ENCODE assay signal across 20 cellular contexts in genomic region chr4:112942077-112942476, GRCh38.
DNase-seq lines count a peak whose midpoint lies in the region; ATAC-seq and TF ChIP-seq lines count a peak whose summit lies in the region.
"Had no signal": no experiment of that assay in that cellular context is flagged by ENCODE, and none has a peak within 500 bp of the region (broad histone marks: within the 10 kb centered on the region; RNA-seq: fewer than 3 reads in every experiment).

No MANE protein-coding gene starts in this region.

- CTCF ChIA-PET in SK-N-SH (lab: Yijun Ruan, JAX) = interaction anchor here (1.0 to 9.2 kb wide), 11 partner anchors 10 to 615 kb away, joined by 3 to 79 read pairs (median 10); no protein-coding TSS in a partner anchor
- CTCF ChIA-PET in CD4-positive, alpha-beta T cell (lab: Charles Lee) = no interaction called here

- TF ChIP-seq CTCF in SK-N-SH (IDR thresholded peaks at IDR 0.05) (no peak; the same call in 1 of the 2 replicates), Loucy (conservative IDR thresholded peaks at IDR 0.05; ENCODE audit: low read length) (peak; percentile 35; the same call in 1 of the 2 replicates), dorsolateral prefrontal cortex (IDR thresholded peaks at IDR 0.05 in 54 of 56, conservative IDR thresholded peaks at IDR 0.05 in 2 of 56; ENCODE audit: low read depth in 1 of 56, partially characterized antibody in 56 of 56) (peak in 34 of 56 donors; percentile 15 to 69 (median 38))
- no peak for TF ChIP-seq CTCF in CD4-positive, alpha-beta T cell (IDR thresholded peaks at IDR 0.05)

- H3K27me3 ChIP-seq in SK-N-SH (ENCODE audit: insufficient read depth) (no peaks in the 10 kb centered on the region), Loucy (ENCODE audit: insufficient read depth, low read length, poor library complexity, severe bottlenecking) (no peaks in the 10 kb centered on the region), dorsolateral prefrontal cortex (no peaks in the 10 kb centered on the region)
- H3K27me3 ChIP-seq in CD4-positive, alpha-beta T cell (ENCODE audit: control insufficient read depth, insufficient read depth, low read length) = peaks cover 20% of the 10 kb centered on the region
- H3K27me3 ChIP-seq: adrenal gland, heart left ventricle, ovary, upper lobe of left lung had no signal

- POLR2A ChIA-PET in SK-N-SH (lab: Yijun Ruan, JAX) = no interaction called here
- POLR2A ChIA-PET in CD4-positive, alpha-beta T cell (lab: Charles Lee) = no interaction called here

- DNase-seq in SK-N-SH = no peak
- no peak for DNase-seq in dorsolateral prefrontal cortex
- DNase-seq in activated effector memory CD4-positive, alpha-beta T cell treated with anti-CD3 and anti-CD28 coated beads, Interleukin-2, amount 50 U/mL, for 16 hours = no peak
- no peak for DNase-seq in CD4-positive, alpha-beta T cell
- DNase-seq in occipital lobe (lab: John Stamatoyannopoulos, UW) = no peak
- DNase-seq: activated CD4-positive, CD25-positive, alpha-beta regulatory T cell treated with anti-CD3 and anti-CD28 coated beads, Interleukin-2, amount 50 U/mL, for 72 hours; activated CD8-positive, alpha-beta T cell treated with anti-CD3 and anti-CD28 coated beads for 36 hours; activated T-cell treated with anti-CD3 and anti-CD28 coated beads for 4 hours; adrenal gland; heart left ventricle; naive thymus-derived CD8-positive, alpha-beta T cell; NCI-H187; ovary; right cardiac atrium; upper lobe of left lung had no signal

- H3K4me3 ChIP-seq in SK-N-SH (ENCODE audit: low read depth in 2 of 2, low read length in 1 of 2) = no peak overlapping the region
- no peak overlapping the region for H3K4me3 ChIP-seq in Loucy (ENCODE audit: low read length, poor library complexity, severe bottlenecking)
- H3K4me3 ChIP-seq in dorsolateral prefrontal cortex = no peak overlapping the region
- H3K4me3 ChIP-seq: adrenal gland, heart left ventricle, ovary, upper lobe of left lung had no signal

- H2AFZ ChIP-seq in SK-N-SH (ENCODE audit: low read depth) (no peak overlapping the region), Loucy (ENCODE audit: low read length) (no peak overlapping the region)

- H3K9ac ChIP-seq in SK-N-SH (no peak overlapping the region), Loucy (ENCODE audit: low read depth, low read length, poor library complexity, severe bottlenecking) (no peak overlapping the region)
- H3K9ac ChIP-seq: KMS-11 had no signal

- no peaks in the 10 kb centered on the region for H4K20me1 ChIP-seq in SK-N-SH (ENCODE audit: insufficient read depth)
- no peaks in the 10 kb centered on the region for H4K20me1 ChIP-seq in Loucy (ENCODE audit: insufficient read depth, low read length, poor library complexity, severe bottlenecking)

- H3K4me1 ChIP-seq in SK-N-SH (ENCODE audit: control insufficient read depth in 1 of 2, insufficient read depth in 2 of 2, low read depth in 1 of 2, low read length in 1 of 2) (peaks cover 0 to 35% of the 10 kb centered on the region in 2 experiments; a peak in 2 of 4 replicates), Loucy (ENCODE audit: insufficient read depth, low read length, poor library complexity, severe bottlenecking) (no peaks in the 10 kb centered on the region)
- H3K4me1 ChIP-seq: adrenal gland, heart left ventricle, upper lobe of left lung had no signal

- peak; percentile 58 for TF ChIP-seq RAD21 in SK-N-SH (IDR thresholded peaks at IDR 0.05; ENCODE audit: low read length)

- H3K9me3 ChIP-seq in SK-N-SH (no peaks in the 10 kb centered on the region), Loucy (ENCODE audit: insufficient read depth, low read depth, low read length) (no peaks in the 10 kb centered on the region)
- H3K9me3 ChIP-seq in CD4-positive, alpha-beta T cell (ENCODE audit: control insufficient read depth, low read length) = no peaks in the 10 kb centered on the region
- H3K9me3 ChIP-seq: adrenal gland, heart left ventricle, ovary, upper lobe of left lung had no signal

- intact Hi-C loops in dorsolateral prefrontal cortex (cut with DNase I) = loop anchor here in 1 of 2 donors (5.0 kb wide), 1 partner anchor 150 kb away; no protein-coding TSS in a partner anchor
- intact Hi-C loops in CD4-positive, alpha-beta T cell (cut with DNase I, micrococcal nuclease) = no loop called here

- no peaks in the 10 kb centered on the region for H3K36me3 Mint-ChIP-seq in CD4-positive, alpha-beta T cell (ENCODE audit: low read depth)
- H3K36me3 Mint-ChIP-seq: CD14-positive monocyte; naive thymus-derived CD8-positive, alpha-beta T cell had no signal

- H3K9me3 Mint-ChIP-seq in CD4-positive, alpha-beta T cell = no peaks in the 10 kb centered on the region
- H3K9me3 Mint-ChIP-seq: activated CD8-positive, alpha-beta T cell treated with anti-CD3 and anti-CD28 coated beads for 36 hours; naive thymus-derived CD8-positive, alpha-beta T cell had no signal

- no peaks in the 10 kb centered on the region for H3F3A ChIP-seq in SK-N-SH (replicated peaks; ENCODE audit: insufficient read depth)
- H3F3A ChIP-seq in Loucy (ENCODE audit: low read depth) = peaks cover 3% of the 10 kb centered on the region; the same call in 1 of the 2 replicates

- no peak overlapping the region for H3K27ac Mint-ChIP-seq in CD4-positive, alpha-beta T cell
- H3K27ac Mint-ChIP-seq: activated CD8-positive, alpha-beta T cell treated with anti-CD3 and anti-CD28 coated beads for 36 hours; CD14-positive monocyte; naive thymus-derived CD8-positive, alpha-beta T cell had no signal

- H3K4me1 Mint-ChIP-seq in CD4-positive, alpha-beta T cell (ENCODE audit: low read depth) = no peaks in the 10 kb centered on the region
- H3K4me1 Mint-ChIP-seq: CD14-positive monocyte; naive thymus-derived CD8-positive, alpha-beta T cell had no signal

- no peak overlapping the region for H3K4me2 ChIP-seq in SK-N-SH
- H3K4me2 ChIP-seq in Loucy (ENCODE audit: low read depth, low read length, poor library complexity, severe bottlenecking) = no peak overlapping the region
- H3K4me2 ChIP-seq: KMS-11 had no signal

- H3K27ac ChIP-seq in SK-N-SH (ENCODE audit: low read depth in 2 of 2, low read length in 1 of 2) = peak overlapping the region in 1 of 2 experiments; percentile 97; a peak in 2 of 4 replicates
- H3K27ac ChIP-seq in dorsolateral prefrontal cortex = peak overlapping the region in 26 of 59 donors; percentile 4 to 83 (median 62)
- no peak overlapping the region for H3K27ac ChIP-seq in CD4-positive, alpha-beta T cell (ENCODE audit: low read depth, low read length)
- H3K27ac ChIP-seq: adrenal gland, heart left ventricle, KMS-11, ovary, upper lobe of left lung had no signal

- WGBS in SK-N-SH (ENCODE audit: low lambda C conversion rate) = 88% methylated on average over 2 of the region's 2 CpGs

- TF ChIP-seq EP300 in SK-N-SH (IDR thresholded peaks at IDR 0.05; ENCODE audit: borderline replicate concordance in 1 of 2, low read depth in 1 of 2, low read length in 1 of 2) = no peak

- H3K79me2 ChIP-seq in SK-N-SH (ENCODE audit: insufficient read depth) (no peaks in the 10 kb centered on the region), Loucy (ENCODE audit: insufficient read depth, low read length) (no peaks in the 10 kb centered on the region)

- H3K36me3 ChIP-seq in SK-N-SH (replicated peaks in 1 of 2; ENCODE audit: control insufficient read depth in 1 of 2, insufficient read depth in 2 of 2, low read length in 1 of 2) = no peaks in the 10 kb centered on the region
- no peaks in the 10 kb centered on the region for H3K36me3 ChIP-seq in Loucy (ENCODE audit: insufficient read depth, low read length)
- H3K36me3 ChIP-seq: adrenal gland, heart left ventricle, ovary, upper lobe of left lung had no signal

- peaks cover 33% of the 10 kb centered on the region for H3K27me3 Mint-ChIP-seq in CD4-positive, alpha-beta T cell

- ATAC-seq in SK-N-SH treated with all-trans-retinoic acid at 6 μM for 48 hours = no peak
- no peak for ATAC-seq in CD4-positive, alpha-beta T cell (ENCODE audit: poor library complexity)
- ATAC-seq in GM18502 (IDR thresholded peaks at IDR 0.05; ENCODE audit: poor library complexity, unreplicated experiment) = no peak
- ATAC-seq: activated CD8-positive, alpha-beta T cell treated with anti-CD3 and anti-CD28 coated beads for 36 hours; heart left ventricle; naive thymus-derived CD8-positive, alpha-beta T cell; right cardiac atrium had no signal

- no peak overlapping the region for H3K4me3 Mint-ChIP-seq in CD4-positive, alpha-beta T cell
- H3K4me3 Mint-ChIP-seq: activated CD8-positive, alpha-beta T cell treated with anti-CD3 and anti-CD28 coated beads for 36 hours; CD14-positive monocyte; naive thymus-derived CD8-positive, alpha-beta T cell had no signal

- H3K9me2 ChIP-seq in SK-N-SH = no peaks in the 10 kb centered on the region
- no peaks in the 10 kb centered on the region for H3K9me2 ChIP-seq in Loucy (replicated peaks; ENCODE audit: low read depth, low read length)

TF ChIP-seq in SK-N-SH, 30 proteins besides CTCF, POLR2A, EP300 and RAD21:
- TF ChIP-seq, protein P1, sequence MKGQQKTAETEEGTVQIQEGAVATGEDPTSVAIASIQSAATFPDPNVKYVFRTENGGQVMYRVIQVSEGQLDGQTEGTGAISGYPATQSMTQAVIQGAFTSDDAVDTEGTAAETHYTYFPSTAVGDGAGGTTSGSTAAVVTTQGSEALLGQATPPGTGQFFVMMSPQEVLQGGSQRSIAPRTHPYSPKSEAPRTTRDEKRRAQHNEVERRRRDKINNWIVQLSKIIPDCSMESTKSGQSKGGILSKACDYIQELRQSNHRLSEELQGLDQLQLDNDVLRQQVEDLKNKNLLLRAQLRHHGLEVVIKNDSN (IDR thresholded peaks at IDR 0.05; ENCODE audit: borderline replicate concordance, low read depth) = no peak
- peak; percentile 35; the same call in 1 of the 2 replicates for TF ChIP-seq SMC3 (IDR thresholded peaks at IDR 0.05; ENCODE audit: low read depth, low read length)

TF ChIP-seq in SK-N-SH treated with all-trans-retinoic acid at 6 μM for 48 hours, 23 proteins besides CTCF, POLR2A, EP300 and RAD21:
- TF ChIP-seq, protein P2, sequence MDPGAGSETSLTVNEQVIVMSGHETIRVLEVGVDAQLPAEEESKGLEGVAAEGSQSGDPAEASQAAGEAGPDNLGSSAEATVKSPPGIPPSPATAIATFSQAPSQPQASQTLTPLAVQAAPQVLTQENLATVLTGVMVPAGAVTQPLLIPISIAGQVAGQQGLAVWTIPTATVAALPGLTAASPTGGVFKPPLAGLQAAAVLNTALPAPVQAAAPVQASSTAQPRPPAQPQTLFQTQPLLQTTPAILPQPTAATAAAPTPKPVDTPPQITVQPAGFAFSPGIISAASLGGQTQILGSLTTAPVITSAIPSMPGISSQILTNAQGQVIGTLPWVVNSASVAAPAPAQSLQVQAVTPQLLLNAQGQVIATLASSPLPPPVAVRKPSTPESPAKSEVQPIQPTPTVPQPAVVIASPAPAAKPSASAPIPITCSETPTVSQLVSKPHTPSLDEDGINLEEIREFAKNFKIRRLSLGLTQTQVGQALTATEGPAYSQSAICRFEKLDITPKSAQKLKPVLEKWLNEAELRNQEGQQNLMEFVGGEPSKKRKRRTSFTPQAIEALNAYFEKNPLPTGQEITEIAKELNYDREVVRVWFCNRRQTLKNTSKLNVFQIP (CRISPR knock-in tag; IDR thresholded peaks at IDR 0.05; ENCODE audit: borderline replicate concordance, low read depth) = no peak
- no peak for TF ChIP-seq TCF4 (CRISPR knock-in tag; IDR thresholded peaks at IDR 0.05; ENCODE audit: borderline replicate concordance)
- TF ChIP-seq TOX (CRISPR knock-in tag; IDR thresholded peaks at IDR 0.05; ENCODE audit: borderline replicate concordance) = no peak
- no peak for TF ChIP-seq PPARA (CRISPR knock-in tag; IDR thresholded peaks at IDR 0.05; ENCODE audit: borderline replicate concordance)

Comparison
In these comparisons a context has a peak if more than half of its experiments do, and no peak if none do; other contexts are left out.
1. CTCF ChIP-seq: peak in Loucy (single experiment) and dorsolateral prefrontal cortex (34 of 56); none in SK-N-SH (single experiment) and CD4-positive, alpha-beta T cell (single experiment).